ENCODE assay signal across 1 cellular context in genomic region chr10:70145166-70145665, GRCh38.
TF ChIP-seq lines count a peak whose summit lies in the region.

No MANE protein-coding gene starts in this region.

TF ChIP-seq in GM23338, 12 proteins besides CTCF, POLR2A, EP300 and RAD21 (continued from another document):
- TF ChIP-seq ZNF462 (CRISPR knock-in tag; IDR thresholded peaks at IDR 0.05) (no peak), ZNF331 (CRISPR knock-in tag; IDR thresholded peaks at IDR 0.05; ENCODE audit: low read depth) (no peak), EZH2phosphoT487 (IDR thresholded peaks at IDR 0.05; ENCODE audit: unreplicated experiment) (no peak), ETS1 (IDR thresholded peaks at IDR 0.05) (no peak), JUNB (IDR thresholded peaks at IDR 0.05; ENCODE audit: unreplicated experiment) (no peak), POLR2AphosphoS5 (IDR thresholded peaks at IDR 0.05; ENCODE audit: low read depth) (no peak), EZH2 (IDR thresholded peaks at IDR 0.05; ENCODE audit: low read depth, unreplicated experiment) (no peak), STAT1 (IDR thresholded peaks at IDR 0.05; ENCODE audit: unreplicated experiment) (no peak), NANOG (IDR thresholded peaks at IDR 0.05; ENCODE audit: borderline replicate concordance) (no peak)
